ENCODE assay signal across 6 cellular contexts in genomic region chr17:75130059-75130631, GRCh38. TPM values are rescaled to one million over a fixed set of nuclear protein-coding genes. Genes with fewer than 3 reads are reported as not detected.
DNase-seq lines count a peak whose midpoint lies in the region; ATAC-seq and TF ChIP-seq lines count a peak whose summit lies in the region.

No MANE protein-coding gene starts in this region.

- H3K9me3 ChIP-seq in CD8-positive, alpha-beta memory T cell (ENCODE audit: low read length): no peaks in the 10 kb centered on the region

- H3K4me3 Mint-ChIP-seq in CD8-positive, alpha-beta memory T cell: peak overlapping the region; percentile 60 to 97 (median 84)

- no peak overlapping the region for H3K18ac ChIP-seq in mesendoderm (ENCODE audit: low read length)

- H4K5ac ChIP-seq in mesendoderm (ENCODE audit: low read length): no peak overlapping the region

- peak overlapping the region in 7 of 8 donors; percentile 30 to 92 (median 85) for H3K27ac Mint-ChIP-seq in CD8-positive, alpha-beta memory T cell

- peak overlapping the region; percentile 88 for H3K9ac ChIP-seq in mesendoderm (ENCODE audit: low read length)

- H3K56ac ChIP-seq in mesendoderm (ENCODE audit: low read length): peak overlapping the region; percentile 45

- H3K27ac ChIP-seq in CD8-positive, alpha-beta memory T cell (ENCODE audit: low read depth, low read length): peak overlapping the region; percentile 67
- no peak overlapping the region for H3K27ac ChIP-seq in mesendoderm (ENCODE audit: low read depth, low read length)

- WGBS in mesendoderm (ENCODE audit: extremely low coverage, insufficient coverage, low lambda C conversion rate): no CpG with 5 or more reads among the region's 24 CpGs

- peak overlapping the region; percentile 59 for H3K4me2 ChIP-seq in mesendoderm (ENCODE audit: low read length)

- peaks cover 18 to 27% (median 20%) of the 10 kb centered on the region in 3 donors for H3K4me1 Mint-ChIP-seq in CD8-positive, alpha-beta memory T cell

- no peak for DNase-seq in CD8-positive, alpha-beta memory T cell
- DNase-seq in mesendoderm: no peak
- DNase-seq in omental fat pad (ENCODE audit: low spot score): no peak
- no peak for DNase-seq in SHP77 (lab: John Stamatoyannopoulos, UW)
- DNase-seq in activated effector memory CD4-positive, alpha-beta T cell treated with anti-CD3 and anti-CD28 coated beads, Interleukin-2, amount 50 U/mL, for 16 hours: no peak

- no peak overlapping the region for H2BK5ac ChIP-seq in mesendoderm (ENCODE audit: low read length)

- H4K8ac ChIP-seq in mesendoderm (ENCODE audit: low read depth, low read length): no peak overlapping the region

- peaks cover 0 to 23% (median 2%) of the 10 kb centered on the region in 3 donors for H3K36me3 Mint-ChIP-seq in CD8-positive, alpha-beta memory T cell

- POLR2A ChIA-PET in CD8-positive, alpha-beta memory T cell (lab: Charles Lee): interaction anchor here (0.5 to 3.1 kb wide), 6 partner anchors 10 to 120 kb away, joined by 3 to 12 read pairs (median 4); partner anchors contain the start of gene ARMC7

- no peaks in the 10 kb centered on the region for H3K9me3 Mint-ChIP-seq in CD8-positive, alpha-beta memory T cell

- peaks cover 18% of the 10 kb centered on the region for H3K4me1 ChIP-seq in CD8-positive, alpha-beta memory T cell (ENCODE audit: insufficient read depth, low read length)
- peaks cover 1% of the 10 kb centered on the region for H3K4me1 ChIP-seq in mesendoderm (ENCODE audit: control insufficient read depth, low read depth, low read length)

- H3K4ac ChIP-seq in mesendoderm (ENCODE audit: low read depth, low read length): no peak overlapping the region

- no peak overlapping the region for H3K23ac ChIP-seq in mesendoderm (ENCODE audit: low read length)

- no peak overlapping the region for H2BK120ac ChIP-seq in mesendoderm (ENCODE audit: low read depth, low read length)

- H3K4me3 ChIP-seq in CD8-positive, alpha-beta memory T cell (ENCODE audit: low read length): no peak overlapping the region
- H3K4me3 ChIP-seq in WI38 (ENCODE audit: low read depth, low read length): peak overlapping the region; percentile 75
- no peak overlapping the region for H3K4me3 ChIP-seq in mesendoderm (ENCODE audit: low read length)

- no peak for TF ChIP-seq CTCF in WI38 (IDR thresholded peaks at IDR 0.05; ENCODE audit: low read depth, low read length)
- no peak for TF ChIP-seq CTCF in omental fat pad (IDR thresholded peaks at IDR 0.05)

- CTCF ChIA-PET in CD8-positive, alpha-beta memory T cell (lab: Charles Lee): interaction anchor here (1.0 to 12.6 kb wide), 6 partner anchors 11 to 90 kb away, joined by 3 to 151 read pairs (median 6); partner anchors contain the start of gene ARMC7

- ATAC-seq in omental fat pad (ENCODE audit: low FRiP score): no peak

- H3K79me2 ChIP-seq in mesendoderm (ENCODE audit: control insufficient read depth, insufficient read depth, low read length): peaks cover 4% of the 10 kb centered on the region

- no peak overlapping the region for H2BK15ac ChIP-seq in mesendoderm (replicated peaks; ENCODE audit: low read depth)

- peaks cover 10% of the 10 kb centered on the region for H3K79me1 ChIP-seq in mesendoderm (ENCODE audit: low read length)

- H3K27me3 ChIP-seq in CD8-positive, alpha-beta memory T cell (ENCODE audit: insufficient read depth, low read length, poor library complexity, severe bottlenecking): no peaks in the 10 kb centered on the region
- H3K27me3 ChIP-seq in mesendoderm (ENCODE audit: insufficient read depth, low read length, poor library complexity): no peaks in the 10 kb centered on the region

- no peaks in the 10 kb centered on the region for H3K27me3 Mint-ChIP-seq in CD8-positive, alpha-beta memory T cell

- H3K36me3 ChIP-seq in CD8-positive, alpha-beta memory T cell (ENCODE audit: insufficient read depth, low read length): peaks cover 8% of the 10 kb centered on the region
- peaks cover 4% of the 10 kb centered on the region for H3K36me3 ChIP-seq in mesendoderm (ENCODE audit: control insufficient read depth, insufficient read depth, low read length)

- no peak overlapping the region for H2AK5ac ChIP-seq in mesendoderm (ENCODE audit: low read length)

RNA-seq across cellular contexts. Expression of gene NT5C, which starts 1.4 kb away (rescaled TPM):
- total RNA-seq in CD8-positive, alpha-beta memory T cell: 10 to 100 TPM; 75.7 to 84.8 TPM
- 42.3 TPM for polyA plus RNA-seq in CD8-positive, alpha-beta memory T cell
- 52.7 TPM for polyA plus RNA-seq in mesendoderm (2013, experiment 1 of 2)
- polyA plus RNA-seq in mesendoderm (2013, experiment 2 of 2): 50.6 TPM
- 100 to 1,000 TPM in 1 of 4 donors, 10 to 100 TPM in 3; 56.0 to 101 (median 68.6) TPM for total RNA-seq in omental fat pad

RNA-seq across cellular contexts. Expression of gene ARMC7, which starts 20.4 kb away (rescaled TPM):
- 10 to 100 TPM; 15.2 to 15.9 TPM for total RNA-seq in CD8-positive, alpha-beta memory T cell
- polyA plus RNA-seq in CD8-positive, alpha-beta memory T cell: 4.0 TPM
- polyA plus RNA-seq in mesendoderm (2013, experiment 1 of 2): 14.7 TPM
- 14.5 TPM for polyA plus RNA-seq in mesendoderm (2013, experiment 2 of 2)
- 1 to 10 TPM; 3.1 to 7.7 (median 4.9) TPM for total RNA-seq in omental fat pad

RNA-seq across cellular contexts. Expression of gene JPT1, which starts 24.2 kb away (rescaled TPM):
- total RNA-seq in CD8-positive, alpha-beta memory T cell: 100 to 1,000 TPM; 189 to 200 TPM
- polyA plus RNA-seq in CD8-positive, alpha-beta memory T cell: 123 TPM
- polyA plus RNA-seq in mesendoderm (2013, experiment 1 of 2): 721 TPM
- polyA plus RNA-seq in mesendoderm (2013, experiment 2 of 2): 717 TPM
- total RNA-seq in omental fat pad: 10 to 100 TPM; 18.8 to 45.9 (median 31.7) TPM

RNA-seq across cellular contexts. Expression of gene SLC16A5, which starts 42.4 kb away (rescaled TPM):
- 1 to 10 TPM; 1.3 to 1.9 TPM for total RNA-seq in CD8-positive, alpha-beta memory T cell
- polyA plus RNA-seq in CD8-positive, alpha-beta memory T cell: 0.82 TPM
- polyA plus RNA-seq in mesendoderm (2013, experiment 1 of 2): 14.5 TPM
- polyA plus RNA-seq in mesendoderm (2013, experiment 2 of 2): 13.3 TPM
- 10 to 100 TPM; 12.0 to 22.7 (median 16.4) TPM for total RNA-seq in omental fat pad

RNA-seq across cellular contexts. Expression of gene SUMO2, which starts 52.6 kb away (rescaled TPM):
- 100 to 1,000 TPM; 653 to 687 TPM for total RNA-seq in CD8-positive, alpha-beta memory T cell
- 405 TPM for polyA plus RNA-seq in CD8-positive, alpha-beta memory T cell
- polyA plus RNA-seq in mesendoderm (2013, experiment 1 of 2): 314 TPM
- polyA plus RNA-seq in mesendoderm (2013, experiment 2 of 2): 310 TPM
- total RNA-seq in omental fat pad: 10 to 100 TPM; 53.3 to 62.9 (median 60.1) TPM

Comparison
In these comparisons a context has a peak if more than half of its experiments do, and no peak if none do; other contexts are left out.
1. RNA of gene JPT1, which starts 24.2 kb away (total RNA-seq): 189 to 200 TPM in CD8-positive, alpha-beta memory T cell; 18.8 to 45.9 TPM in omental fat pad; every median in the first group is over 4 times any median in the second.